18 cellular contexts compared by ENCODE assay signal in genomic region chr4:142322996-142323395, GRCh38.
DNase-seq lines count a peak whose midpoint lies in the region; TF ChIP-seq lines count a peak whose summit lies in the region.
"Had no signal": no experiment of that assay in that cellular context is flagged by ENCODE, and none has a peak within 500 bp of the region (broad histone marks: within the 10 kb centered on the region; RNA-seq: fewer than 3 reads in every experiment).

No MANE protein-coding gene starts in this region.

- no peaks in the 10 kb centered on the region for H3K27me3 ChIP-seq in osteoblast (ENCODE audit: insufficient read depth, low read length)

- no peaks in the 10 kb centered on the region for H3K36me3 ChIP-seq in osteoblast (ENCODE audit: insufficient read depth, low read length)

- H3K27ac ChIP-seq in osteoblast (ENCODE audit: low read depth, low read length), result no peak overlapping the region
- H3K27ac ChIP-seq: 22Rv1, A549, C4-2B, HL-60 had no signal

- H3K4me1 ChIP-seq in osteoblast (ENCODE audit: insufficient read depth, low read length), result no peaks in the 10 kb centered on the region
- H3K4me1 ChIP-seq: A549, Caco-2 had no signal

- no peak overlapping the region for H2AFZ ChIP-seq in osteoblast (ENCODE audit: low read length)

- H3K4me3 ChIP-seq in foreskin fibroblast (ENCODE audit: low read depth in 1 of 2, low read length in 2 of 2) (no peak overlapping the region), osteoblast (ENCODE audit: insufficient read depth, low read length) (no peak overlapping the region)
- H3K4me3 ChIP-seq: A549, GM12878 had no signal

- no peaks in the 10 kb centered on the region for H4K20me1 ChIP-seq in osteoblast (ENCODE audit: insufficient read depth, low read length)

- H3K9me3 ChIP-seq in osteoblast (ENCODE audit: low read depth, low read length), result no peaks in the 10 kb centered on the region
- H3K9me3 ChIP-seq: A549, Caco-2 had no signal

- peaks cover 13% of the 10 kb centered on the region for H3K79me2 ChIP-seq in osteoblast (ENCODE audit: insufficient read depth, low read length)

- TF ChIP-seq CTCF in foreskin fibroblast (IDR thresholded peaks at IDR 0.05; ENCODE audit: low read depth, low read length), result no peak
- TF ChIP-seq CTCF in osteoblast (IDR thresholded peaks at IDR 0.05; ENCODE audit: extremely low read depth, low read depth, low read length), result no peak

- DNase-seq in AG08395 (ENCODE audit: low spot score) (peak; percentile 16), EL (peak; percentile 23), foreskin fibroblast (peak; percentile 2 to 28), osteoblast (ENCODE audit: insufficient read length, low spot score, missing footprints) (peak; percentile 4), NCI-H2081 treated with DMSO at 0.1 percent for 48 hours (lab: John Stamatoyannopoulos, UW) (no peak), NCI-H1694 treated with DMSO at 0.1 percent for 48 hours (lab: John Stamatoyannopoulos, UW) (no peak)
- DNase-seq in activated CD4-positive, alpha-beta T cell treated with anti-CD3 and anti-CD28 coated beads for 48 hours, result no peak
- DNase-seq: Caco-2; CD4-positive, alpha-beta T cell; GF-D8; GOT3; H7; HFFc6 had no signal

- H3K4me2 ChIP-seq in osteoblast (ENCODE audit: insufficient read depth, low read length), result no peak overlapping the region
- H3K4me2 ChIP-seq: A549 had no signal

Comparison
In these comparisons a context has a peak if more than half of its experiments do, and no peak if none do; other contexts are left out.
1. DNase-seq: peak in AG08395 (single experiment), EL (single experiment), foreskin fibroblast (2 of 2) and osteoblast (single experiment); none in NCI-H2081 treated with DMSO at 0.1 percent for 48 hours (single experiment), activated CD4-positive, alpha-beta T cell treated with anti-CD3 and anti-CD28 coated beads for 48 hours (single experiment) and NCI-H1694 treated with DMSO at 0.1 percent for 48 hours (single experiment).